In genomic region chr21:33641339-33642026, GRCh38 we compare ENCODE assay signal across 8 cellular contexts. TPM values are rescaled to one million over a fixed set of nuclear protein-coding genes. Genes with fewer than 3 reads are reported as not detected.
DNase-seq lines count a peak whose midpoint lies in the region; ATAC-seq, FAIRE-seq and TF ChIP-seq lines count a peak whose summit lies in the region.

TSS of gene CRYZL1 (minus strand) at chr21:33641741. CDS start at chr21:33631551, 10,190 bp downstream.

- H3K4me1 ChIP-seq in adrenal gland (replicated peaks in 1 of 2) (peaks cover 12 to 26% of the 10 kb centered on the region in 2 donors), heart left ventricle (peaks cover 0 to 41% (median 20%) of the 10 kb centered on the region in 12 donors)

- ATAC-seq in HG02852 (IDR thresholded peaks at IDR 0.05; ENCODE audit: unreplicated experiment) = peak; percentile 84
- ATAC-seq in heart left ventricle = peak; percentile 89 to 94 (median 92)

- no peaks in the 10 kb centered on the region for H3K9me3 ChIP-seq in adrenal gland (replicated peaks in 1 of 3)
- no peaks in the 10 kb centered on the region for H3K9me3 ChIP-seq in heart left ventricle

- H3K36me3 ChIP-seq in adrenal gland (replicated peaks in 1 of 2) (no peaks in the 10 kb centered on the region), heart left ventricle (peaks cover 0 to 4% (median 0%) of the 10 kb centered on the region in 9 donors)

- peak within 1 kb of the TSS; percentile 64 to 86 (median 84) for H3K27ac ChIP-seq in adrenal gland
- peak within 1 kb of the TSS; percentile 59 to 97 (median 88) for H3K27ac ChIP-seq in heart left ventricle

- no peaks in the 10 kb centered on the region for H3K27me3 Mint-ChIP-seq in type B pancreatic cell

- peaks cover 13% of the 10 kb centered on the region for H3K36me3 Mint-ChIP-seq in type B pancreatic cell

- 0% methylated on average over 27 to 38 of the region's 38 CpGs for WGBS in adrenal gland, 4 donors
- WGBS in heart left ventricle, 4 donors = 0 to 1% (median 0%) methylated on average over 11 to 38 of the region's 38 CpGs

- DNase-seq in GM12892 (ENCODE audit: insufficient read length) (peak; percentile 74), NCI-H146 (lab: John Stamatoyannopoulos, UW) (peak; percentile 99), T-helper 1 cell (peak; percentile 99 to 100 (median 100)), adrenal gland (peak; percentile 100), heart left ventricle (peak; percentile 100), pons (ENCODE audit: low spot score) (peak; percentile 100), type B pancreatic cell (ENCODE audit: extremely low spot score, unreplicated experiment) (peak; percentile 100)

- no peaks in the 10 kb centered on the region for H3K27me3 ChIP-seq in adrenal gland
- no peaks in the 10 kb centered on the region for H3K27me3 ChIP-seq in heart left ventricle

- H3K4me1 Mint-ChIP-seq in type B pancreatic cell (ENCODE audit: unreplicated experiment) = peaks cover 19% of the 10 kb centered on the region

- peak within 1 kb of the TSS; percentile 98 for H3K27ac Mint-ChIP-seq in type B pancreatic cell

- peak within 1 kb of the TSS; percentile 97 for H3K4me3 Mint-ChIP-seq in type B pancreatic cell

- intact Hi-C loops in adrenal gland (cut with DNase I) (loop anchor here (5.0 to 10.0 kb wide), 3 partner anchors 173 to 261 kb away; no protein-coding TSS in a partner anchor), heart left ventricle (cut with DNase I) (loop anchor here in 9 of 10 donors (5.0 to 10.0 kb wide), 11 partner anchors 46 to 256 kb away; no protein-coding TSS in a partner anchor)

- H3K9me3 Mint-ChIP-seq in type B pancreatic cell = no peaks in the 10 kb centered on the region

- no peak for TF ChIP-seq CTCF in adrenal gland (IDR thresholded peaks at IDR 0.05)
- TF ChIP-seq CTCF in heart left ventricle (IDR thresholded peaks at IDR 0.05) = no peak
- no peak for TF ChIP-seq CTCF in type B pancreatic cell (conservative IDR thresholded peaks at IDR 0.05)

- TF ChIP-seq POLR2A in GM12892 (IDR thresholded peaks at IDR 0.05; ENCODE audit: low read depth, low read length) = peak; percentile 75; the same call in 1 of the 2 replicates
- TF ChIP-seq POLR2A in adrenal gland (IDR thresholded peaks at IDR 0.05) = peak; percentile 43 to 61
- peak in 1 of 2 donors; percentile 60 for TF ChIP-seq POLR2A in heart left ventricle (IDR thresholded peaks at IDR 0.05)

- FAIRE-seq in GM12892 (lab: Jason Lieb, UNC) = peak; percentile 100

- H3K4me3 ChIP-seq in adrenal gland (peak within 1 kb of the TSS; percentile 59 to 96 (median 75)), heart left ventricle (peak within 1 kb of the TSS; percentile 71 to 93 (median 89))

RNA-seq across cellular contexts. Expression of gene CRYZL1, which starts in this region (rescaled TPM):
- 29.1 TPM for polyA plus RNA-seq in GM12892 (2012; ENCODE audit: missing spikeins)
- total RNA-seq in adrenal gland (10 to 100 TPM; 14.0 to 37.4 (median 25.2) TPM), heart left ventricle (10 to 100 TPM; 15.2 to 33.8 (median 25.3) TPM), type B pancreatic cell (ENCODE audit: low replicate concordance) (36.8 and 50.4 TPM in 2 replicates)
- polyA plus RNA-seq in adrenal gland (10 to 100 TPM; 35.8 to 69.5 (median 39.0) TPM), heart left ventricle (10 to 100 TPM; 17.0 to 17.7 TPM)

Comparison
In these comparisons a context has a peak if more than half of its experiments do, and no peak if none do; other contexts are left out.
1. Peak in every context shown above with its lines: DNase-seq, ATAC-seq, H3K4me3 ChIP-seq and H3K27ac ChIP-seq.